7 cellular contexts compared by ENCODE assay signal in genomic region chr13:33743438-33744368, GRCh38.
DNase-seq lines count a peak whose midpoint lies in the region; ATAC-seq, FAIRE-seq and TF ChIP-seq lines count a peak whose summit lies in the region.

No MANE protein-coding gene starts in this region.

- H3K4me1 Mint-ChIP-seq in naive thymus-derived CD4-positive, alpha-beta T cell: peaks cover 20 to 25% (median 23%) of the 10 kb centered on the region in 7 donors

- no peak for TF ChIP-seq POLR2A in H54 (IDR thresholded peaks at IDR 0.05; ENCODE audit: low read depth, low read length)

- intact Hi-C loops in naive thymus-derived CD4-positive, alpha-beta T cell (cut with micrococcal nuclease): no loop called here

- POLR2A ChIA-PET in naive thymus-derived CD4-positive, alpha-beta T cell (lab: Charles Lee): interaction anchor here (1.0 kb wide), 1 partner anchor 57 kb away, joined by 3 read pairs; no protein-coding TSS in a partner anchor

- CTCF ChIA-PET in naive thymus-derived CD4-positive, alpha-beta T cell (lab: Charles Lee): interaction anchor here (1.0 kb wide), 1 partner anchor 19 kb away, joined by 3 read pairs; no protein-coding TSS in a partner anchor

- no peaks in the 10 kb centered on the region for H3K9me3 ChIP-seq in naive thymus-derived CD4-positive, alpha-beta T cell (ENCODE audit: control insufficient read depth in 2 of 3, low read length in 3 of 3)

- peak overlapping the region; percentile 73 to 91 (median 83) for H3K27ac Mint-ChIP-seq in naive thymus-derived CD4-positive, alpha-beta T cell

- no peak overlapping the region for H3K4me3 ChIP-seq in naive thymus-derived CD4-positive, alpha-beta T cell (ENCODE audit: low read length)

- ATAC-seq in GM18907 (IDR thresholded peaks at IDR 0.05; ENCODE audit: unreplicated experiment) (peak; percentile 75), HG02642 (IDR thresholded peaks at IDR 0.05; ENCODE audit: poor library complexity, unreplicated experiment) (peak; percentile 70)
- peak; percentile 84 for ATAC-seq in naive thymus-derived CD4-positive, alpha-beta T cell

- H3K27me3 Mint-ChIP-seq in naive thymus-derived CD4-positive, alpha-beta T cell: no peaks in the 10 kb centered on the region

- peaks cover 0 to 4% (median 0%) of the 10 kb centered on the region in 11 donors for H3K9me3 Mint-ChIP-seq in naive thymus-derived CD4-positive, alpha-beta T cell

- no peaks in the 10 kb centered on the region for H3K27me3 ChIP-seq in naive thymus-derived CD4-positive, alpha-beta T cell (ENCODE audit: control insufficient read depth in 2 of 2, insufficient read depth in 2 of 2, low read length in 2 of 2)

- H3K27ac ChIP-seq in naive thymus-derived CD4-positive, alpha-beta T cell (ENCODE audit: low read depth, low read length): peak overlapping the region; percentile 16

- no peaks in the 10 kb centered on the region for H3K36me3 ChIP-seq in naive thymus-derived CD4-positive, alpha-beta T cell (ENCODE audit: control insufficient read depth in 2 of 3, insufficient read depth in 3 of 3, low read length in 3 of 3)

- peak; percentile 88 for DNase-seq in NCI-H748 (lab: John Stamatoyannopoulos, UW; ENCODE audit: unreplicated experiment)
- peak in 6 of 9 donors; percentile 4 to 44 (median 26) for DNase-seq in naive thymus-derived CD4-positive, alpha-beta T cell
- no peak for DNase-seq in GM19240 (ENCODE audit: insufficient read length, low spot score)
- DNase-seq in H54 (ENCODE audit: insufficient read length, low spot score): no peak
- DNase-seq in COR-L47 (lab: John Stamatoyannopoulos, UW): no peak

- peaks cover 11 to 19% of the 10 kb centered on the region in 2 donors for H3K4me1 ChIP-seq in naive thymus-derived CD4-positive, alpha-beta T cell (ENCODE audit: control insufficient read depth in 2 of 2, insufficient read depth in 2 of 2, low read length in 2 of 2)

- peak overlapping the region; percentile 6 to 79 (median 60) for H3K4me3 Mint-ChIP-seq in naive thymus-derived CD4-positive, alpha-beta T cell

- peaks cover 0 to 5% (median 0%) of the 10 kb centered on the region in 5 donors for H3K36me3 Mint-ChIP-seq in naive thymus-derived CD4-positive, alpha-beta T cell

- FAIRE-seq in H54 (lab: Jason Lieb, UNC): no peak

Comparison
In these comparisons a context has a peak if more than half of its experiments do, and no peak if none do; other contexts are left out.
1. DNase-seq: peak in NCI-H748 (single experiment) and naive thymus-derived CD4-positive, alpha-beta T cell (6 of 9); none in GM19240 (single experiment), H54 (single experiment) and COR-L47 (single experiment).
2. Peak in every context shown above with its lines, with median percentiles within 50 percentile points of each other: ATAC-seq.